8 cellular contexts compared by ENCODE assay signal in the genomic region with DNA sequence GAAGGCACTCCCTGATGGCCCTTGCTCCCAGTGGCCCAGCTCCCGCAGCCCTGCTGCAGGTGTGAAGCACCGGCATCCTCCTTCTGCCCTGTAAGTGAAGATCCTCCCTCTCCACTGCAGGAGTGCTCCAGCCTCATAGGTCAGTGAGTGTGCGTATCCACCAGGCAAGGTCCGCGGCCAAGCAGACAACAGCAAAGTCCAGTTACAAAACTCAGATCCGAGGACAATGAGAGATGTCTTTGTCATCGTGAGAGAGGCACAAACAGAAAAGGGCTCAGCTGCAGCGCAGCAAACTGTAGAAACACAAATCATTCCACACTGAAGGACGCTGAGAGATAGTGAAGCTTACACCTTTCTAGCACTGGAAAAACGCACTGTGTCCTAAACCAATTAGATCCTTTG. TPM values are rescaled to one million over a fixed set of nuclear protein-coding genes. Genes with fewer than 3 reads are reported as not detected.
DNase-seq lines count a peak whose midpoint lies in the region; ATAC-seq and TF ChIP-seq lines count a peak whose summit lies in the region.

No MANE protein-coding gene starts in this region.

- POLR2A ChIA-PET in naive thymus-derived CD8-positive, alpha-beta T cell (lab: Charles Lee): interaction anchor here (3.5 to 51.6 kb wide), 3 partner anchors 14 to 26 kb away, joined by 21 to 2215 read pairs (median 2215); a partner anchor contains a TSS

- ATAC-seq in heart left ventricle: no peak
- no peak for ATAC-seq in Right ventricle myocardium inferior
- no peak for ATAC-seq in naive thymus-derived CD8-positive, alpha-beta T cell
- ATAC-seq in GM18909 (IDR thresholded peaks at IDR 0.05; ENCODE audit: poor library complexity, unreplicated experiment): no peak

- TF ChIP-seq POLR2A in heart left ventricle (IDR thresholded peaks at IDR 0.05): no peak
- no peak for TF ChIP-seq POLR2A in uterus (IDR thresholded peaks at IDR 0.05)
- TF ChIP-seq POLR2A in ovary (IDR thresholded peaks at IDR 0.05): no peak

- H3K9me3 Mint-ChIP-seq in chondrocyte (ENCODE audit: low read depth): no peaks in the 10 kb centered on the region
- H3K9me3 Mint-ChIP-seq in naive thymus-derived CD8-positive, alpha-beta T cell: no peaks in the 10 kb centered on the region

- H3K27me3 Mint-ChIP-seq in chondrocyte (ENCODE audit: low read depth): no peaks in the 10 kb centered on the region
- no peaks in the 10 kb centered on the region for H3K27me3 Mint-ChIP-seq in naive thymus-derived CD8-positive, alpha-beta T cell

- intact Hi-C loops in heart left ventricle (cut with DNase I) (loop anchor here in 2 of 10 donors (5.0 kb wide), 2 partner anchors 36 to 41 kb away; no protein-coding TSS in a partner anchor), Right ventricle myocardium inferior (cut with DNase I) (no loop called here), uterus (cut with DNase I; ENCODE audit: low total_unique reads) (no loop called here), ovary (cut with DNase I) (no loop called here)

- H3K4me3 Mint-ChIP-seq in chondrocyte (ENCODE audit: unreplicated experiment): no peak overlapping the region
- peak overlapping the region in 8 of 10 donors; percentile 4 to 78 (median 38) for H3K4me3 Mint-ChIP-seq in naive thymus-derived CD8-positive, alpha-beta T cell

- peak overlapping the region; percentile 93 for H3K27ac Mint-ChIP-seq in chondrocyte (ENCODE audit: unreplicated experiment)
- peak overlapping the region; percentile 91 to 99 (median 96) for H3K27ac Mint-ChIP-seq in naive thymus-derived CD8-positive, alpha-beta T cell

- H3K4me1 Mint-ChIP-seq in chondrocyte (ENCODE audit: low read depth): peaks cover 82% of the 10 kb centered on the region
- peaks cover 43 to 96% (median 85%) of the 10 kb centered on the region in 4 donors for H3K4me1 Mint-ChIP-seq in naive thymus-derived CD8-positive, alpha-beta T cell

- no peak for TF ChIP-seq CTCF in heart left ventricle (IDR thresholded peaks at IDR 0.05)
- no peak for TF ChIP-seq CTCF in chondrocyte (IDR thresholded peaks at IDR 0.05)
- no peak for TF ChIP-seq CTCF in uterus (IDR thresholded peaks at IDR 0.05)
- TF ChIP-seq CTCF in ovary (IDR thresholded peaks at IDR 0.05): no peak

- H3K27me3 ChIP-seq in heart left ventricle (no peaks in the 10 kb centered on the region), uterus (no peaks in the 10 kb centered on the region), ovary (no peaks in the 10 kb centered on the region)

- no peak overlapping the region for H3K4me3 ChIP-seq in heart left ventricle
- H3K4me3 ChIP-seq in uterus: no peak overlapping the region
- no peak overlapping the region for H3K4me3 ChIP-seq in ovary

- no peaks in the 10 kb centered on the region for H3K9me3 ChIP-seq in heart left ventricle
- H3K9me3 ChIP-seq in uterus: no peaks in the 10 kb centered on the region
- no peaks in the 10 kb centered on the region for H3K9me3 ChIP-seq in ovary

- H3K36me3 Mint-ChIP-seq in chondrocyte (ENCODE audit: low read depth): peaks cover 62% of the 10 kb centered on the region
- peaks cover 11 to 93% (median 17%) of the 10 kb centered on the region in 3 donors for H3K36me3 Mint-ChIP-seq in naive thymus-derived CD8-positive, alpha-beta T cell

- H3K27ac ChIP-seq in heart left ventricle (peak overlapping the region in 11 of 12 donors; percentile 4 to 100 (median 96)), uterus (peak overlapping the region; percentile 95 to 100), ovary (no peak overlapping the region)

- DNase-seq in heart left ventricle (no peak), Right ventricle myocardium inferior (ENCODE audit: missing footprints) (no peak), chondrocyte (ENCODE audit: low spot score) (no peak), uterus (peak in 1 of 2 donors; percentile 13), ovary (no peak), HUDEP-2 (lab: John Stamatoyannopoulos, UW; ENCODE audit: unreplicated experiment in 76 of 76) (no peak)
- DNase-seq in naive thymus-derived CD8-positive, alpha-beta T cell: no peak

- TF ChIP-seq EP300 in ovary (IDR thresholded peaks at IDR 0.05): no peak

- H3K36me3 ChIP-seq in heart left ventricle (peaks cover 9 to 100% (median 88%) of the 10 kb centered on the region in 9 donors), uterus (no peaks in the 10 kb centered on the region), ovary (no peaks in the 10 kb centered on the region)

- H3K4me1 ChIP-seq in heart left ventricle (peaks cover 45 to 100% (median 91%) of the 10 kb centered on the region in 12 donors), uterus (peaks cover 5 to 37% of the 10 kb centered on the region in 2 donors), ovary (ENCODE audit: insufficient read depth) (peaks cover 7% of the 10 kb centered on the region)

- WGBS in heart left ventricle, 4 donors: 75 to 83% (median 78%) methylated on average over 10 of the region's 10 CpGs
- 77 to 91% (median 82%) methylated on average over 10 of the region's 10 CpGs for WGBS in ovary, 3 donors

RNA-seq across cellular contexts. Expression of a gene that starts 46.1 kb away (rescaled TPM):
- total RNA-seq in heart left ventricle: 100 to 1,000 TPM; 126 to 482 (median 238) TPM
- polyA plus RNA-seq in heart left ventricle: 100 to 1,000 TPM; 109 to 407 TPM
- total RNA-seq in Right ventricle myocardium inferior: 180 TPM
- total RNA-seq in chondrocyte: 1,046 to 1,908 TPM (median 1,853 TPM) in 3 replicates
- total RNA-seq in naive thymus-derived CD8-positive, alpha-beta T cell: 100 to 1,000 TPM; 711 to 718 TPM
- 100 to 1,000 TPM in 2 of 3 donors, 10 to 100 TPM in 1; 51.2 to 389 (median 105) TPM for polyA plus RNA-seq in naive thymus-derived CD8-positive, alpha-beta T cell
- 1,000 to 10,000 TPM in 1 of 4 donors, 100 to 1,000 TPM in 3; 215 to 1,171 (median 400) TPM for total RNA-seq in uterus
- total RNA-seq in ovary: 100 to 1,000 TPM; 128 to 452 (median 348) TPM
- polyA plus RNA-seq in ovary: 100 to 1,000 TPM; 196 to 530 TPM

Comparison
In these comparisons a context has a peak if more than half of its experiments do, and no peak if none do; other contexts are left out.
1. H3K27ac ChIP-seq: peak in heart left ventricle (11 of 12) and uterus (2 of 2); none in ovary (0 of 2).